In genomic region chr11:16001899-16002426, GRCh38 we compare ENCODE assay signal across 8 cellular contexts.
DNase-seq lines count a peak whose midpoint lies in the region; ATAC-seq and TF ChIP-seq lines count a peak whose summit lies in the region.

No MANE protein-coding gene starts in this region.

- H3K9ac ChIP-seq in DND-41 (ENCODE audit: low read depth, low read length), result no peak overlapping the region

- H3K9me3 Mint-ChIP-seq in glutamatergic neuron (ENCODE audit: unreplicated experiment), result no peaks in the 10 kb centered on the region

- no peak overlapping the region for H3K27ac Mint-ChIP-seq in glutamatergic neuron (ENCODE audit: unreplicated experiment)

- H3K27ac ChIP-seq in DND-41 (ENCODE audit: low read length), result no peak overlapping the region

- no peaks in the 10 kb centered on the region for H3K9me3 ChIP-seq in DND-41 (ENCODE audit: insufficient read depth, low read length, severe bottlenecking)

- no peaks in the 10 kb centered on the region for H3K27me3 Mint-ChIP-seq in glutamatergic neuron (ENCODE audit: unreplicated experiment)

- peaks cover 7% of the 10 kb centered on the region for H3K27me3 ChIP-seq in DND-41 (ENCODE audit: insufficient read depth, low read length, poor library complexity)

- DNase-seq in DND-41, result peak; percentile 7
- DNase-seq in NCI-H1092 (lab: John Stamatoyannopoulos, UW), result peak; percentile 17
- DNase-seq in SW480 (ENCODE audit: low spot score), result peak; percentile 98
- peak in 1 of 2 donors; percentile 11 for DNase-seq in left colon
- DNase-seq in glutamatergic neuron, result no peak
- no peak for DNase-seq in activated naive CD4-positive, alpha-beta T cell (lab: John Stamatoyannopoulos, UW)
- no peak for DNase-seq in GM10266 (ENCODE audit: extremely low spot score)

- H2AFZ ChIP-seq in DND-41 (ENCODE audit: low read depth, low read length), result no peak overlapping the region

- no peak overlapping the region for H3K4me3 ChIP-seq in DND-41 (ENCODE audit: low read depth in 1 of 2, low read length in 2 of 2)

- intact Hi-C loops in left colon (cut with DNase I, micrococcal nuclease), result no loop called here

- no peak for TF ChIP-seq CTCF in DND-41 (IDR thresholded peaks at IDR 0.05; ENCODE audit: borderline replicate concordance, extremely low read depth, low read length, poor library complexity, severe bottlenecking)
- no peak for TF ChIP-seq CTCF in glutamatergic neuron (IDR thresholded peaks at IDR 0.05; ENCODE audit: partially characterized antibody, unreplicated experiment)
- TF ChIP-seq CTCF in GM10266 (IDR thresholded peaks at IDR 0.05; ENCODE audit: control insufficient read depth, insufficient read depth, low read depth, missing control alignments), result no peak

- H3K4me1 Mint-ChIP-seq in glutamatergic neuron (ENCODE audit: low read depth, unreplicated experiment), result peaks cover 4% of the 10 kb centered on the region

- H3K36me3 Mint-ChIP-seq in glutamatergic neuron (ENCODE audit: unreplicated experiment), result no peaks in the 10 kb centered on the region

- no peaks in the 10 kb centered on the region for H3K79me2 ChIP-seq in DND-41 (ENCODE audit: insufficient read depth, low read length)

- H3K4me3 Mint-ChIP-seq in glutamatergic neuron (ENCODE audit: unreplicated experiment), result no peak overlapping the region

- H4K20me1 ChIP-seq in DND-41 (ENCODE audit: insufficient read depth, low read length), result no peaks in the 10 kb centered on the region

- H3K4me1 ChIP-seq in DND-41 (ENCODE audit: insufficient read depth, low read length), result no peaks in the 10 kb centered on the region

- no peak overlapping the region for H3K4me2 ChIP-seq in DND-41 (ENCODE audit: insufficient read depth, low read length)

- ATAC-seq in DND-41 (ENCODE audit: insufficient read depth, low read depth) (peak; percentile 74), left colon (peak; percentile 94), HG03565 (IDR thresholded peaks at IDR 0.05; ENCODE audit: unreplicated experiment) (no peak)

- H3K36me3 ChIP-seq in DND-41 (ENCODE audit: insufficient read depth, low read length), result no peaks in the 10 kb centered on the region

Comparison
In these comparisons a context has a peak if more than half of its experiments do, and no peak if none do; other contexts are left out.
1. DNase-seq: peak in DND-41 (single experiment), NCI-H1092 (single experiment) and SW480 (single experiment); none in glutamatergic neuron (single experiment), activated naive CD4-positive, alpha-beta T cell (0 of 4) and GM10266 (single experiment).